24 cellular contexts compared by ENCODE assay signal in the genomic region with DNA sequence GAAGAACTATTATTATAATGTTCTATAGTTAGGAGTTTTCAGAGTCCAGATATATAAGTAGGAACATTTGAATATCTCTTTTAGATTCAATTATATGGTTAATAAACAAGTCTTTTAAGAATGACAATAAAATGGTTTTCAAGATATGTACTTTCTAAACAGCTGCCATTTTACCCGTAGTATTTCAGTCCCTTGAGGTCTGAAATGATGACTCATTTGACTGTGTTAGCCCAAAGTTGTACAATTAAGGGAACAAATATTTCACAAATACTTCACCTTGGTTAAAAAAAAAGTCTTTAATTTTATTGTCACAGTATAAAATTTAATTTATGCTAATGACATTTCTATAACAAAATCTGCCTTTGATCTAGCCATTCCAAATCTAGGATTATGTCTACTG.
A peak's percentile ranks its signal among the peaks of the same experiment; 100 is the strongest.
DNase-seq lines count a peak whose midpoint lies in the region; ATAC-seq, FAIRE-seq and TF ChIP-seq lines count a peak whose summit lies in the region.
"Had no signal": no experiment of that assay in that cellular context is flagged by ENCODE, and none has a peak within 500 bp of the region (broad histone marks: within the 10 kb centered on the region; RNA-seq: fewer than 3 reads in every experiment).

No MANE protein-coding gene starts in this region.

- H3K27me3 ChIP-seq in left ventricle myocardium inferior (ENCODE audit: low read depth), result no peaks in the 10 kb centered on the region
- H3K27me3 ChIP-seq: cardiac muscle cell, ovary, testis had no signal

- DNase-seq in Daoy (ENCODE audit: low read depth), result peak; percentile 5
- DNase-seq in RPMI7951 (ENCODE audit: low read depth), result peak; percentile 20
- peak; percentile 42 for DNase-seq in fibroblast of pulmonary artery (ENCODE audit: low read depth)
- DNase-seq in kidney, result no peak
- DNase-seq in left ventricle myocardium inferior, result no peak
- DNase-seq: activated CD4-positive, alpha-beta T cell treated with anti-CD3 and anti-CD28 coated beads, Interleukin-2, amount 10 ng/mL, durations not matched to agents 24 days and 14 days; activated naive CD4-positive, alpha-beta T cell treated with anti-CD3 and anti-CD28 coated beads, Interleukin-2, amount 50 U/mL, for 16 hours; activated T-cell treated with anti-CD3 and anti-CD28 coated beads for 4 hours; effector CD4-positive, alpha-beta T cell; foreskin melanocyte; left colon; MM.1S; NCI-H2029 treated with DMSO at 0.1 percent for 48 hours; NCI-H526; ovary; PC-3; SK-N-SH; testis had no signal

- no peaks in the 10 kb centered on the region for H3K4me1 ChIP-seq in kidney (ENCODE audit: control insufficient read depth in 1 of 2, insufficient read depth in 1 of 2, low read depth in 1 of 2, low read length in 2 of 2)
- H3K4me1 ChIP-seq in left ventricle myocardium inferior, result peaks cover 13% of the 10 kb centered on the region
- H3K4me1 ChIP-seq: testis had no signal

- TF ChIP-seq CTCF in fibroblast of pulmonary artery (IDR thresholded peaks at IDR 0.05; ENCODE audit: low read length, missing control alignments) (no peak), kidney (IDR thresholded peaks at IDR 0.05; ENCODE audit: borderline replicate concordance, extremely low read depth, insufficient read depth) (no peak), left ventricle myocardium inferior (IDR thresholded peaks at IDR 0.05; ENCODE audit: borderline replicate concordance) (no peak)

- no peak for FAIRE-seq in kidney (lab: Jason Lieb, UNC)
- FAIRE-seq: H54 had no signal

- H3K4me3 ChIP-seq in fibroblast of pulmonary artery (replicated peaks; ENCODE audit: low read depth, low read length), result no peak overlapping the region
- H3K4me3 ChIP-seq in kidney (ENCODE audit: low read length in 2 of 2), result no peak overlapping the region
- no peak overlapping the region for H3K4me3 ChIP-seq in left ventricle myocardium inferior
- H3K4me3 ChIP-seq: cardiac muscle cell, ovary, skin epidermis, testis had no signal

- no peak overlapping the region for H3K9ac ChIP-seq in kidney (ENCODE audit: low read length in 2 of 2)
- H3K9ac ChIP-seq: SK-N-SH had no signal

- no peaks in the 10 kb centered on the region for H3K36me3 ChIP-seq in kidney (ENCODE audit: control insufficient read depth in 1 of 2, insufficient read depth in 2 of 2, low read length in 2 of 2)
- no peaks in the 10 kb centered on the region for H3K36me3 ChIP-seq in left ventricle myocardium inferior
- H3K36me3 ChIP-seq: cardiac muscle cell, ovary had no signal

- H3K27ac ChIP-seq in kidney (ENCODE audit: low read depth in 2 of 2, low read length in 2 of 2) (no peak overlapping the region), left ventricle myocardium inferior (replicated peaks) (no peak overlapping the region)
- H3K27ac ChIP-seq: C4-2B, cardiac muscle cell, ovary, skin epidermis, testis had no signal

- H3K9me3 ChIP-seq in kidney (ENCODE audit: control insufficient read depth in 1 of 2, low read length in 2 of 2) (no peaks in the 10 kb centered on the region), left ventricle myocardium inferior (replicated peaks) (no peaks in the 10 kb centered on the region)
- H3K9me3 ChIP-seq: ovary, SK-N-SH, testis had no signal

- intact Hi-C loops in kidney (cut with DNase I) (no loop called here), left ventricle myocardium inferior (cut with micrococcal nuclease) (no loop called here)

- ATAC-seq in GM21786 (IDR thresholded peaks at IDR 0.05; ENCODE audit: unreplicated experiment) (peak; percentile 35), GM21390 (IDR thresholded peaks at IDR 0.05; ENCODE audit: unreplicated experiment) (no peak)
- ATAC-seq: left colon, PC-3 had no signal

Comparison
In these comparisons a context has a peak if more than half of its experiments do, and no peak if none do; other contexts are left out.
1. DNase-seq: peak in Daoy (single experiment), RPMI7951 (single experiment) and fibroblast of pulmonary artery (single experiment); none in kidney (single experiment) and left ventricle myocardium inferior (single experiment).